ENCODE assay signal across 25 cellular contexts in the genomic region with DNA sequence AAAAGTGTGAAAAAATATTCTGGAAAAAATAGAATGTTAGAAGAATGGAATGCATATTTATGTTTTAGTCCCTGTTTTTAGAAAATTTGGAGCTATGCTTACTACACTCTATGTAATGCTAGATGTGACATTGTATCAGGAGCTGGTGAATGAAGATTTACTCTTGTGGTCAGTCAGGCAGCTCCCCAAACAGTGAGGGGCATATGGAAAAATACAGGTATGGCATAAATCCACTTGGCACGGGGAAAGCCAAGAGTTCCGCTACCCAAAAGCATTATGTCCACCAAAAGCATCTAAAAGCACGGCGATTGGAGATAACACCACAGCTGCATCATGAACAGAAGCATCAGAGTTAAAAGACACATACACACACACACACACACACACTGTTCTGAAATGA.
DNase-seq lines count a peak whose midpoint lies in the region; ATAC-seq, FAIRE-seq and TF ChIP-seq lines count a peak whose summit lies in the region.
"Had no signal": no experiment of that assay in that cellular context is flagged by ENCODE, and none has a peak within 500 bp of the region (broad histone marks: within the 10 kb centered on the region; RNA-seq: fewer than 3 reads in every experiment).

No MANE protein-coding gene starts in this region.

- H3K4me1 ChIP-seq in tibial nerve = peaks cover 0 to 17% (median 6%) of the 10 kb centered on the region in 4 donors

- TF ChIP-seq EP300 in tibial nerve (IDR thresholded peaks at IDR 0.05) = no peak

- TF ChIP-seq POLR2A in GM12892 (IDR thresholded peaks at IDR 0.05; ENCODE audit: low read depth, low read length) = no peak
- no peak for TF ChIP-seq POLR2A in tibial nerve (IDR thresholded peaks at IDR 0.05)

- 88 to 94% methylated on average over 4 of the region's 4 CpGs for WGBS in tibial nerve, 2 donors

- ATAC-seq in GM21367 (IDR thresholded peaks at IDR 0.05; ENCODE audit: unreplicated experiment) = no peak
- ATAC-seq in GM19455 (IDR thresholded peaks at IDR 0.05; ENCODE audit: unreplicated experiment) = no peak

- H3K36me3 ChIP-seq in tibial nerve = no peaks in the 10 kb centered on the region
- H3K36me3 ChIP-seq: BE2C, BLaER1 had no signal

- H3K27ac ChIP-seq in tibial nerve = peak overlapping the region; percentile 49 to 86 (median 72)
- H3K27ac ChIP-seq: BLaER1 had no signal

- no peaks in the 10 kb centered on the region for H3K27me3 ChIP-seq in tibial nerve
- H3K27me3 ChIP-seq: BE2C, BLaER1 had no signal

- peak; percentile 27 for FAIRE-seq in GM12892 (lab: Jason Lieb, UNC)
- FAIRE-seq: A204.1, G401.6, GM12891, GM18507 had no signal

- no peak for DNase-seq in GM12892 (ENCODE audit: insufficient read length)
- DNase-seq in cerebellar nuclear complex (lab: John Stamatoyannopoulos, UW) = peak; percentile 6 to 15
- DNase-seq in tibial nerve (ENCODE audit: low spot score in 2 of 2) = no peak
- no peak for DNase-seq in T1000 (lab: John Stamatoyannopoulos, UW)
- DNase-seq: 8988T; ACHN; BE2C; CD4-positive, alpha-beta memory T cell; CD4-positive, CD25-positive, alpha-beta regulatory T cell; CD8-positive, alpha-beta memory T cell; COR-L47; DMS 273 treated with DMSO at 0.1 percent for 48 hours; DMS153; DMS53; DMS79; DND-41; EL; GF-D8 had no signal

- no peaks in the 10 kb centered on the region for H3K9me3 ChIP-seq in tibial nerve
- H3K9me3 ChIP-seq: BE2C, BLaER1 had no signal

- TF ChIP-seq CTCF in tibial nerve (IDR thresholded peaks at IDR 0.05) = no peak

- no peak overlapping the region for H3K4me3 ChIP-seq in tibial nerve
- H3K4me3 ChIP-seq: BLaER1 had no signal

Comparison
In these comparisons a context has a peak if more than half of its experiments do, and no peak if none do; other contexts are left out.
1. DNase-seq: peak in cerebellar nuclear complex (2 of 2); none in GM12892 (single experiment), tibial nerve (0 of 2) and T1000 (single experiment).